18 cellular contexts compared by ENCODE assay signal in the genomic region with DNA sequence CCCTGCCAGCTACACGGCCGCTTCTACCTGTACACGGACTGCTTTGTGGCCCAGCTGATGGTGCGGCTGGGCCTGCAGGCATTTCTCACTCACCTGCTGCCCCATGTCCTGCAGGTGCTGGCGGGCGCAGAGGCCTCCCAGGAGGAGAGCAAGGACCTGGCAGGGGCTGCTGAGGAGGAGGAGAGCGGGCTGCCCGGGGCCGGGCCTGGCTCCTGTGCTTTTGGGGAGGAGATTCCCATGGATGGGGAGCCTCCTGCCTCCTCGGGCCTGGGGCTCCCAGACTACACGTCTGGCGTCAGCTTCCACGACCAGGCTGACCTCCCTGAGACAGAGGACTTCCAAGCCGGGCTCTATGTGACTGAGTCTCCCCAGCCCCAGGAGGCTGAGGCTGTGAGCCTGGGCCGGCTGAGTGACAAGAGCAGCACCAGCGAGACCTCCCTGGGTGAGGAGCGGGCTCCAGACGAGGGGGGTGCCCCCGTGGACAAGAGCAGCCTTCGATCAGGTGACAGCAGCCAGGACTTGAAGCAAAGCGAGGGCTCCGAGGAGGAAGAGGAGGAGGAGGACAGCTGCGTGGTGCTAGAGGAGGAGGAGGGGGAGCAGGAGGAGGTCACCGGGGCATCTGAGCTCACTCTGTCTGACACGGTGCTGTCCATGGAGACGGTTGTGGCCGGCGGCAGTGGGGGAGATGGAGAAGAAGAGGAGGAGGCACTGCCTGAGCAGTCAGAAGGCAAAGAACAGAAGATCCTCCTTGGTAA. TPM values are rescaled to one million over a fixed set of nuclear protein-coding genes. Genes with fewer than 3 reads are reported as not detected.
DNase-seq lines count a peak whose midpoint lies in the region; ATAC-seq and TF ChIP-seq lines count a peak whose summit lies in the region.
"Had no signal": no experiment of that assay in that cellular context is flagged by ENCODE, and none has a peak within 500 bp of the region (broad histone marks: within the 10 kb centered on the region; RNA-seq: fewer than 3 reads in every experiment).

No MANE protein-coding gene starts in this region.

- WGBS in sigmoid colon, 2 donors: 93 to 94% methylated on average over 28 of the region's 28 CpGs

- no peaks in the 10 kb centered on the region for H3K27me3 ChIP-seq in CD8-positive, alpha-beta T cell (ENCODE audit: insufficient read depth, low read length)
- no peaks in the 10 kb centered on the region for H3K27me3 ChIP-seq in RWPE2 (ENCODE audit: insufficient read depth, poor library complexity, severe bottlenecking)
- H3K27me3 ChIP-seq in skeletal muscle tissue (ENCODE audit: control insufficient read depth in 3 of 3, insufficient read depth in 3 of 3, low read length in 3 of 3): no peaks in the 10 kb centered on the region
- H3K27me3 ChIP-seq in sigmoid colon: no peaks in the 10 kb centered on the region
- H3K27me3 ChIP-seq in dorsolateral prefrontal cortex: no peaks in the 10 kb centered on the region
- H3K27me3 ChIP-seq: body of pancreas, tibial nerve had no signal

- H3K27ac ChIP-seq in CD8-positive, alpha-beta T cell (ENCODE audit: low read depth, low read length): no peak overlapping the region
- H3K27ac ChIP-seq in RWPE2 (ENCODE audit: poor library complexity, severe bottlenecking) (no peak overlapping the region), skeletal muscle tissue (ENCODE audit: low read depth, low read length) (no peak overlapping the region), sigmoid colon (no peak overlapping the region), dorsolateral prefrontal cortex (no peak overlapping the region)
- H3K27ac ChIP-seq: body of pancreas, coronary artery had no signal

- no peak for TF ChIP-seq EP300 in sigmoid colon (IDR thresholded peaks at IDR 0.05)

- intact Hi-C loops in CD8-positive, alpha-beta T cell (cut with DNase I, micrococcal nuclease): no loop called here
- intact Hi-C loops in sigmoid colon (cut with DNase I) (no loop called here), dorsolateral prefrontal cortex (cut with DNase I) (loop anchor here (5.0 to 10.0 kb wide), 3 partner anchors 39 to 317 kb away; partner anchors contain the start of genes OVCA2 (in 1 of the 2) and SMYD4 (in 1 of the 2))

- H3K4me3 Mint-ChIP-seq in CD8-positive, alpha-beta T cell: no peak overlapping the region
- H3K4me3 Mint-ChIP-seq: activated naive CD8-positive, alpha-beta T cell had no signal

- H3K9me3 ChIP-seq in CD8-positive, alpha-beta T cell (ENCODE audit: low read length): no peaks in the 10 kb centered on the region
- no peaks in the 10 kb centered on the region for H3K9me3 ChIP-seq in RWPE2 (ENCODE audit: severe bottlenecking)
- H3K9me3 ChIP-seq in skeletal muscle tissue (ENCODE audit: control insufficient read depth in 3 of 3, low read length in 3 of 3): no peaks in the 10 kb centered on the region
- H3K9me3 ChIP-seq in sigmoid colon: no peaks in the 10 kb centered on the region
- H3K9me3 ChIP-seq: body of pancreas, tibial nerve had no signal

- H3K4me1 Mint-ChIP-seq in CD8-positive, alpha-beta T cell (ENCODE audit: low read depth): peaks cover 32% of the 10 kb centered on the region

- CTCF ChIA-PET in CD8-positive, alpha-beta T cell (lab: Charles Lee): interaction anchor here (1.6 kb wide), 1 partner anchor 56 kb away, joined by 11 read pairs; no protein-coding TSS in a partner anchor

- peak overlapping the region in 2 of 3 donors; percentile 20 to 33 for H3K9ac ChIP-seq in skeletal muscle tissue (ENCODE audit: low read depth in 1 of 3, low read length in 3 of 3)

- no peaks in the 10 kb centered on the region for H3K36me3 ChIP-seq in CD8-positive, alpha-beta T cell (ENCODE audit: insufficient read depth, low read length)
- H3K36me3 ChIP-seq in RWPE2 (ENCODE audit: low read depth) (peaks cover 4% of the 10 kb centered on the region; the same call in 1 of the 2 replicates), skeletal muscle tissue (ENCODE audit: control insufficient read depth in 3 of 3, insufficient read depth in 3 of 3, low read length in 3 of 3) (peaks cover 12 to 32% (median 24%) of the 10 kb centered on the region in 3 donors), sigmoid colon (peaks cover 0 to 36% (median 18%) of the 10 kb centered on the region in 4 donors)

- POLR2A ChIA-PET in CD8-positive, alpha-beta T cell (lab: Charles Lee): interaction anchor here (3.6 kb wide), 1 partner anchor 11 kb away, joined by 15 read pairs; no protein-coding TSS in a partner anchor

- no peaks in the 10 kb centered on the region for H3K27me3 Mint-ChIP-seq in CD8-positive, alpha-beta T cell (ENCODE audit: low read depth)
- H3K27me3 Mint-ChIP-seq: activated naive CD8-positive, alpha-beta T cell had no signal

- DNase-seq in CD8-positive, alpha-beta T cell: no peak
- peak; percentile 55 for DNase-seq in RWPE2 (ENCODE audit: low spot score)
- peak; percentile 70 for DNase-seq in left kidney (ENCODE audit: low read depth, low spot score)
- DNase-seq in sigmoid colon: no peak
- no peak for DNase-seq in dorsolateral prefrontal cortex
- DNase-seq: activated CD4-positive, alpha-beta T cell treated with anti-CD3 and anti-CD28 coated beads, Interleukin-2, amount 50 U/mL, for 1 hour; Calu3; foreskin melanocyte; NCI-H1417 treated with DMSO at 0.1 percent for 48 hours; NCI-H524 treated with DMSO at 0.1 percent for 48 hours; stimulated activated naive CD4-positive, alpha-beta T cell treated with Interleukin-2 at 50 U/mL for 16 hours had no signal

- peaks cover 35% of the 10 kb centered on the region for H3K4me1 ChIP-seq in CD8-positive, alpha-beta T cell (ENCODE audit: insufficient read depth, low read length)
- peaks cover 13% of the 10 kb centered on the region for H3K4me1 ChIP-seq in RWPE2 (ENCODE audit: insufficient read depth, poor library complexity, severe bottlenecking)
- peaks cover 41 to 64% (median 57%) of the 10 kb centered on the region in 3 donors for H3K4me1 ChIP-seq in skeletal muscle tissue (ENCODE audit: control insufficient read depth in 3 of 3, insufficient read depth in 3 of 3, low read length in 3 of 3)
- peaks cover 0 to 68% (median 45%) of the 10 kb centered on the region in 4 donors for H3K4me1 ChIP-seq in sigmoid colon

- no peak for ATAC-seq in CD8-positive, alpha-beta T cell
- ATAC-seq in RWPE2 (ENCODE audit: low read depth) (no peak), HG02623 (IDR thresholded peaks at IDR 0.05; ENCODE audit: unreplicated experiment) (no peak)
- ATAC-seq: body of pancreas had no signal

- no peak overlapping the region for H3K4me3 ChIP-seq in CD8-positive, alpha-beta T cell (ENCODE audit: low read depth, low read length)
- H3K4me3 ChIP-seq in RWPE2 (ENCODE audit: severe bottlenecking): no peak overlapping the region
- H3K4me3 ChIP-seq in skeletal muscle tissue (ENCODE audit: low read length in 3 of 3): no peak overlapping the region
- H3K4me3 ChIP-seq in sigmoid colon: no peak overlapping the region
- no peak overlapping the region for H3K4me3 ChIP-seq in dorsolateral prefrontal cortex
- H3K4me3 ChIP-seq: body of pancreas, coronary artery, tibial nerve had no signal

- no peak for TF ChIP-seq POLR2A in sigmoid colon (IDR thresholded peaks at IDR 0.05)

- no peak for TF ChIP-seq CTCF in CD8-positive, alpha-beta T cell (IDR thresholded peaks at IDR 0.05)
- TF ChIP-seq CTCF in RWPE2 (IDR thresholded peaks at IDR 0.05; ENCODE audit: poor library complexity, severe bottlenecking) (no peak), sigmoid colon (IDR thresholded peaks at IDR 0.05) (no peak), dorsolateral prefrontal cortex (IDR thresholded peaks at IDR 0.05 in 54 of 56, conservative IDR thresholded peaks at IDR 0.05 in 2 of 56; ENCODE audit: low read depth in 1 of 56, partially characterized antibody in 56 of 56) (no peak)

- peaks cover 45% of the 10 kb centered on the region for H3K36me3 Mint-ChIP-seq in CD8-positive, alpha-beta T cell
- H3K36me3 Mint-ChIP-seq: activated naive CD8-positive, alpha-beta T cell had no signal

- no peaks in the 10 kb centered on the region for H3K9me3 Mint-ChIP-seq in CD8-positive, alpha-beta T cell

- peak overlapping the region; percentile 4 for H3K27ac Mint-ChIP-seq in CD8-positive, alpha-beta T cell
- H3K27ac Mint-ChIP-seq: activated naive CD8-positive, alpha-beta T cell had no signal

RNA-seq across cellular contexts. Expression of gene WDR81, which starts 3.5 kb away (rescaled TPM):
- 10 to 100 TPM; 18.9 to 20.4 TPM for total RNA-seq in CD8-positive, alpha-beta T cell
- 10.4 TPM for total RNA-seq in skeletal muscle tissue
- 10 to 100 TPM; 21.8 to 49.3 (median 28.2) TPM for total RNA-seq in sigmoid colon
- polyA plus RNA-seq in sigmoid colon: 10 to 100 TPM in 1 of 3 donors, 1 to 10 TPM in 2; 6.6 to 29.3 (median 7.4) TPM
- 10 to 100 TPM; 12.9 to 29.4 (median 19.8) TPM for total RNA-seq in dorsolateral prefrontal cortex

RNA-seq across cellular contexts. Expression of gene SERPINF2, which starts 14.6 kb away (rescaled TPM):
- total RNA-seq in CD8-positive, alpha-beta T cell: under 1 TPM; 0.22 to 0.28 TPM
- not detected for total RNA-seq in skeletal muscle tissue
- total RNA-seq in sigmoid colon: 1 to 10 TPM; 2.9 to 7.2 (median 4.1) TPM
- 10 to 100 TPM in 1 of 3 donors, 1 to 10 TPM in 1, under 1 TPM in 1; 0.69 to 12.9 (median 1.2) TPM for polyA plus RNA-seq in sigmoid colon
- 1 to 10 TPM in 115 of 120 experiments, under 1 TPM in 5; 0.48 to 7.8 (median 2.1) TPM for total RNA-seq in dorsolateral prefrontal cortex
- total RNA-seq: H4 had no signal

RNA-seq across cellular contexts. Expression of gene TLCD2, which starts 17.9 kb away (rescaled TPM):
- under 1 TPM; 0.11 to 0.14 TPM for total RNA-seq in CD8-positive, alpha-beta T cell
- total RNA-seq in skeletal muscle tissue (2.1 TPM), sigmoid colon (1 to 10 TPM; 2.6 to 5.4 (median 4.1) TPM), dorsolateral prefrontal cortex (1 to 10 TPM in 88 of 120 experiments, under 1 TPM in 32; 0.41 to 3.5 (median 1.3) TPM)
- polyA plus RNA-seq in sigmoid colon: 10 to 100 TPM in 1 of 3 donors, 1 to 10 TPM in 2; 7.2 to 23.2 (median 9.2) TPM

RNA-seq across cellular contexts. Expression of gene SERPINF1, which starts 33.8 kb away (rescaled TPM):
- 10 to 100 TPM; 19.7 to 20.2 TPM for total RNA-seq in CD8-positive, alpha-beta T cell
- total RNA-seq in skeletal muscle tissue (328 TPM), sigmoid colon (100 to 1,000 TPM; 275 to 539 (median 352) TPM), dorsolateral prefrontal cortex (100 to 1,000 TPM in 32 of 120 experiments, 10 to 100 TPM in 88; 32.7 to 130 (median 83.9) TPM)
- polyA plus RNA-seq in sigmoid colon: 100 to 1,000 TPM in 2 of 3 donors, 10 to 100 TPM in 1; 77.7 to 124 (median 112) TPM
- total RNA-seq: Calu3 had no signal

RNA-seq across cellular contexts. Expression of gene PRPF8, which starts 43.4 kb away (rescaled TPM):
- 100 to 1,000 TPM; 572 to 611 TPM for total RNA-seq in CD8-positive, alpha-beta T cell
- total RNA-seq in skeletal muscle tissue (96.0 TPM), sigmoid colon (100 to 1,000 TPM; 115 to 155 (median 125) TPM), dorsolateral prefrontal cortex (100 to 1,000 TPM; 220 to 305 (median 265) TPM)
- polyA plus RNA-seq in sigmoid colon: 10 to 100 TPM; 25.9 to 92.8 (median 34.2) TPM

Comparison
In these comparisons a context has a peak if more than half of its experiments do, and no peak if none do; other contexts are left out.
1. DNase-seq: peak in RWPE2 (single experiment) and left kidney (single experiment); none in CD8-positive, alpha-beta T cell (0 of 7), sigmoid colon (single experiment) and dorsolateral prefrontal cortex (0 of 10).
2. intact Hi-C loops: an anchor here in dorsolateral prefrontal cortex (5.0 to 10.0 kb wide); none called in CD8-positive, alpha-beta T cell and sigmoid colon.